ENCODE assay signal across 13 cellular contexts in genomic region chr10:63415635-63416244, GRCh38. TPM values are rescaled to one million over a fixed set of nuclear protein-coding genes. Genes with fewer than 3 reads are reported as not detected.
DNase-seq lines count a peak whose midpoint lies in the region; ATAC-seq, FAIRE-seq and TF ChIP-seq lines count a peak whose summit lies in the region.
"Had no signal": no experiment of that assay in that cellular context is flagged by ENCODE, and none has a peak within 500 bp of the region (broad histone marks: within the 10 kb centered on the region; RNA-seq: fewer than 3 reads in every experiment).

No MANE protein-coding gene starts in this region.

- H3F3A ChIP-seq in PC-3 (ENCODE audit: low read length, unreplicated experiment): peaks cover 8% of the 10 kb centered on the region

- DNase-seq in GM19239 (ENCODE audit: insufficient read length, low spot score) (no peak), PC-3 (peak; percentile 53), endothelial cell of umbilical vein (ENCODE audit: low read depth, low spot score) (peak; percentile 74), sciatic nerve (ENCODE audit: low spot score) (no peak), KBM-7 (no peak), islet precursor cell (no peak)
- DNase-seq: activated CD4-positive, alpha-beta T cell treated with anti-CD3 and anti-CD28 coated beads, Interleukin-2, amount 50 U/mL, for 4 hours; effector memory CD4-positive, alpha-beta T cell; heart left ventricle; NCI-H1105 treated with DMSO at 0.1 percent for 48 hours; NCI-H510A treated with DMSO at 0.1 percent for 48 hours had no signal

- peak; percentile 11 for FAIRE-seq in GM19239 (lab: Jason Lieb, UNC)
- no peak for FAIRE-seq in endothelial cell of umbilical vein (lab: Jason Lieb, UNC)

- H3K27me3 ChIP-seq in PC-3 (ENCODE audit: low read length): no peaks in the 10 kb centered on the region
- no peaks in the 10 kb centered on the region for H3K27me3 ChIP-seq in endothelial cell of umbilical vein (ENCODE audit: control insufficient read depth in 2 of 2, insufficient read depth in 2 of 2, low read length in 2 of 2)
- H3K27me3 ChIP-seq: heart left ventricle, vagina had no signal

- dilution Hi-C loops in endothelial cell of umbilical vein (cut with MboI; ENCODE audit: extremely low pct_ligation_motif_present, low sequenced_read_pairs): no loop called here

- ATAC-seq in PC-3 (peak; percentile 14), sciatic nerve (peak; percentile 62), GM21737 (IDR thresholded peaks at IDR 0.05; ENCODE audit: unreplicated experiment) (no peak)
- ATAC-seq: heart left ventricle had no signal

- H4K20me1 ChIP-seq in PC-3 (ENCODE audit: low read length): 0 out of 2 replicates have a peak, but pooled peaks cover 6% of the 10 kb centered on the region
- no peaks in the 10 kb centered on the region for H4K20me1 ChIP-seq in endothelial cell of umbilical vein (replicated peaks; ENCODE audit: control insufficient read depth, extremely low read depth, insufficient read depth, low read length)

- H3K79me2 ChIP-seq in PC-3 (ENCODE audit: low read length) (peaks cover 85% of the 10 kb centered on the region), endothelial cell of umbilical vein (ENCODE audit: control insufficient read depth, insufficient read depth, low read length) (peaks cover 85% of the 10 kb centered on the region)

- peak overlapping the region; percentile 23 for H3K4me3 ChIP-seq in PC-3 (ENCODE audit: low read length)
- H3K4me3 ChIP-seq in endothelial cell of umbilical vein (replicated peaks in 1 of 3; ENCODE audit: insufficient read depth in 1 of 3, low read depth in 1 of 3, low read length in 3 of 3): peak overlapping the region in 2 of 3 experiments; percentile 10 to 26
- H3K4me3 ChIP-seq: heart left ventricle, vagina had no signal

- H3K4me2 ChIP-seq in PC-3 (ENCODE audit: low read length) (peak overlapping the region; percentile 60), endothelial cell of umbilical vein (ENCODE audit: insufficient read depth, low read length) (peak overlapping the region; percentile 70)

- in situ Hi-C loops in KBM-7 (cut with MboI; ENCODE audit: low pct_unique_long_range_greater_than_20kb, low sequenced_read_pairs): no loop called here

- CTCF ChIA-PET in PC-3 (lab: Charles Lee): no interaction called here
- CTCF ChIA-PET in endothelial cell of umbilical vein (lab: Charles Lee): interaction anchor here (0.9 to 1.8 kb wide), 7 partner anchors 14 to 249 kb away, joined by 3 to 6 read pairs (median 3); no protein-coding TSS in a partner anchor

- POLR2A ChIA-PET in PC-3 (lab: Charles Lee; ENCODE audit: unreplicated experiment): interaction anchor here (0.7 to 1.0 kb wide), 2 partner anchors 14 to 147 kb away, joined by 3 to 4 read pairs; no protein-coding TSS in a partner anchor
- POLR2A ChIA-PET in endothelial cell of umbilical vein (lab: Charles Lee): no interaction called here

- H3K4me1 ChIP-seq in PC-3 (ENCODE audit: insufficient read depth, low read length): peaks cover 43% of the 10 kb centered on the region
- H3K4me1 ChIP-seq in endothelial cell of umbilical vein (ENCODE audit: control insufficient read depth, extremely low read depth, insufficient read depth, low read length): peaks cover 28% of the 10 kb centered on the region

- H3K27ac ChIP-seq in PC-3 (ENCODE audit: low read length): peak overlapping the region; percentile 76
- H3K27ac ChIP-seq in endothelial cell of umbilical vein (ENCODE audit: insufficient read depth, low read depth, low read length): peak overlapping the region; percentile 64
- H3K27ac ChIP-seq: heart left ventricle, vagina had no signal

- H3K36me3 ChIP-seq in PC-3 (ENCODE audit: low read depth, low read length): no peaks in the 10 kb centered on the region
- no peaks in the 10 kb centered on the region for H3K36me3 ChIP-seq in endothelial cell of umbilical vein (ENCODE audit: control insufficient read depth in 2 of 2, extremely low read depth in 1 of 2, insufficient read depth in 2 of 2, low read length in 2 of 2)
- H3K36me3 ChIP-seq: heart left ventricle, vagina had no signal

- no peak for TF ChIP-seq POLR2A in endothelial cell of umbilical vein (IDR thresholded peaks at IDR 0.05; ENCODE audit: low read depth, low read length)

- no peaks in the 10 kb centered on the region for H3K9me3 ChIP-seq in PC-3 (ENCODE audit: low read length)
- no peaks in the 10 kb centered on the region for H3K9me3 ChIP-seq in endothelial cell of umbilical vein (replicated peaks; ENCODE audit: control insufficient read depth, insufficient read depth, low read length)
- H3K9me3 ChIP-seq: heart left ventricle, vagina had no signal

- H3K9me2 ChIP-seq in PC-3 (replicated peaks; ENCODE audit: low read length): no peaks in the 10 kb centered on the region

- intact Hi-C loops in PC-3 (cut with micrococcal nuclease): loop anchor here (1.0 to 5.0 kb wide), 5 partner anchors 20 to 212 kb away; no protein-coding TSS in a partner anchor
- intact Hi-C loops in endothelial cell of umbilical vein (cut with micrococcal nuclease): loop anchor here (1.0 to 2.0 kb wide), 2 partner anchors 8 to 15 kb away; no protein-coding TSS in a partner anchor
- intact Hi-C loops in sciatic nerve (cut with DNase I): no loop called here

- peak overlapping the region; percentile 3; the same call in 1 of the 2 replicates for H2AFZ ChIP-seq in PC-3 (ENCODE audit: low read length)
- peak overlapping the region; percentile 53 for H2AFZ ChIP-seq in endothelial cell of umbilical vein (ENCODE audit: low read depth, low read length)

- no TSS peak for BruUV-seq in PC-3 (replicated peaks; lab: Mats Ljungman, UMichigan)
- no TSS peak for BruUV-seq in endothelial cell of umbilical vein (replicated peaks; lab: Mats Ljungman, UMichigan)

- peak overlapping the region; percentile 24 for H3K9ac ChIP-seq in PC-3 (ENCODE audit: low read length)
- peak overlapping the region; percentile 65 for H3K9ac ChIP-seq in endothelial cell of umbilical vein (replicated peaks; ENCODE audit: extremely low read depth, insufficient read depth, low read length)

- H3K9me1 ChIP-seq in endothelial cell of umbilical vein (replicated peaks; ENCODE audit: control insufficient read depth, extremely low read depth, insufficient read depth, low read length): no peaks in the 10 kb centered on the region

- no peak for TF ChIP-seq CTCF in PC-3 (conservative IDR thresholded peaks at IDR 0.05; ENCODE audit: low read depth, low read length)
- TF ChIP-seq CTCF in endothelial cell of umbilical vein (IDR thresholded peaks at IDR 0.05; ENCODE audit: extremely low read depth in 1 of 2, insufficient read depth in 1 of 2, low read depth in 1 of 2, low read length in 2 of 2): no peak

TF ChIP-seq in endothelial cell of umbilical vein, 7 proteins besides CTCF, POLR2A, EP300 and RAD21:
- peak; percentile 63 for TF ChIP-seq GATA2 (IDR thresholded peaks at IDR 0.05; ENCODE audit: insufficient read depth, insufficient read length, low read depth, low read length)
- no peak for TF ChIP-seq POLR2AphosphoS5 (IDR thresholded peaks at IDR 0.05; ENCODE audit: insufficient read depth, low read depth, low read length)

RNA-seq across cellular contexts. Expression of gene JMJD1C, which starts 50.0 kb away (rescaled TPM):
- total RNA-seq in PC-3 (2014; rRNA removed) (121 and 139 TPM in 2 replicates), endothelial cell of umbilical vein (93.3 and 97.1 TPM in 2 replicates), sciatic nerve (141 TPM)
- 23.9 and 32.1 TPM in 2 replicates for polyA plus RNA-seq in endothelial cell of umbilical vein
- 20.4 and 23.2 TPM in 2 replicates for polyA plus RNA-seq in endothelial cell of umbilical vein (2011; cell fraction: cytosol; rRNA removed)
- 175 and 198 TPM in 2 replicates for polyA plus RNA-seq in endothelial cell of umbilical vein (2011; cell fraction: nucleus; rRNA removed)
- 45.5 and 51.5 TPM in 2 replicates for polyA plus RNA-seq in endothelial cell of umbilical vein (2012)
- polyA minus RNA-seq in endothelial cell of umbilical vein: 237 and 240 TPM in 2 replicates
- 19.2 TPM for polyA minus RNA-seq in endothelial cell of umbilical vein (2011; cell fraction: cytosol; rRNA and poly(A)+ RNA removed)
- polyA minus RNA-seq in endothelial cell of umbilical vein (2011; cell fraction: nucleus; rRNA and poly(A)+ RNA removed): 547 and 808 TPM in 2 replicates

Comparison
In these comparisons a context has a peak if more than half of its experiments do, and no peak if none do; other contexts are left out.
1. DNase-seq: peak in PC-3 (single experiment) and endothelial cell of umbilical vein (single experiment); none in GM19239 (single experiment), sciatic nerve (single experiment), KBM-7 (single experiment) and islet precursor cell (single experiment).